Comparison of ENCODE assay signal across 13 cellular contexts in genomic region chrX:38811515-38812239, GRCh38. TPM values are rescaled to one million over a fixed set of nuclear protein-coding genes. Genes with fewer than 3 reads are reported as not detected.
DNase-seq lines count a peak whose midpoint lies in the region; ATAC-seq, FAIRE-seq and TF ChIP-seq lines count a peak whose summit lies in the region.
"Had no signal": no experiment of that assay in that cellular context is flagged by ENCODE, and none has a peak within 500 bp of the region (broad histone marks: within the 10 kb centered on the region; RNA-seq: fewer than 3 reads in every experiment).

No MANE protein-coding gene starts in this region.

- no peaks in the 10 kb centered on the region for H3K27me3 Mint-ChIP-seq in activated CD8-positive, alpha-beta T cell treated with anti-CD3 and anti-CD28 coated beads, Interleukin-2, amount 10 ng/mL, durations not matched to agents 7 days and 5 days (ENCODE audit: low read depth)
- H3K27me3 Mint-ChIP-seq in immature natural killer cell (ENCODE audit: low read depth in 3 of 3), result peaks cover 0 to 2% (median 0%) of the 10 kb centered on the region in 3 donors

- peaks cover 24% of the 10 kb centered on the region for H3K4me1 ChIP-seq in ACC112 (ENCODE audit: control insufficient read depth, insufficient read depth, low read length, unreplicated experiment)

- H3K27me3 ChIP-seq in ACC112 (ENCODE audit: insufficient read depth, low read length), result no peaks in the 10 kb centered on the region
- H3K27me3 ChIP-seq: hepatocyte had no signal

- DNase-seq in GM18507 (ENCODE audit: extremely low spot score, insufficient read length, low read depth), result no peak
- DNase-seq in activated CD8-positive, alpha-beta T cell treated with anti-CD3 and anti-CD28 coated beads, Interleukin-2, amount 10 ng/mL, durations not matched to agents 7 days and 5 days, result peak; percentile 31
- peak in 1 of 3 donors; percentile 18 for DNase-seq in immature natural killer cell
- DNase-seq in HEK293T (ENCODE audit: extremely low spot score), result no peak
- no peak for DNase-seq in NCI-H1694 treated with DMSO at 0.1 percent for 48 hours (lab: John Stamatoyannopoulos, UW)
- no peak for DNase-seq in hypothalamus (lab: John Stamatoyannopoulos, UW)
- no peak for DNase-seq in GM19240 (ENCODE audit: insufficient read length, low spot score)
- DNase-seq: activated effector memory CD4-positive, alpha-beta T cell treated with Interleukin-2 at 50 U/mL for 16 hours; NCI-H187; NK-92 treated with Interleukin-12 subunit alpha and Interleukin-12 subunit beta, amount 100 ng/mL, for 24 hours; T-helper 9 cell had no signal

- CTCF ChIA-PET in activated CD8-positive, alpha-beta T cell treated with anti-CD3 and anti-CD28 coated beads, Interleukin-2, amount 10 ng/mL, durations not matched to agents 7 days and 5 days (lab: Charles Lee), result no interaction called here
- CTCF ChIA-PET in HEK293T (lab: Yijun Ruan, JAX), result no interaction called here

- peaks cover 26% of the 10 kb centered on the region for H3K36me3 Mint-ChIP-seq in activated CD8-positive, alpha-beta T cell treated with anti-CD3 and anti-CD28 coated beads, Interleukin-2, amount 10 ng/mL, durations not matched to agents 7 days and 5 days (ENCODE audit: low read depth)
- no peaks in the 10 kb centered on the region for H3K36me3 Mint-ChIP-seq in immature natural killer cell

- peak; percentile 62 for ATAC-seq in activated CD8-positive, alpha-beta T cell treated with anti-CD3 and anti-CD28 coated beads, Interleukin-2, amount 10 ng/mL, durations not matched to agents 7 days and 5 days

- H2AFZ ChIP-seq in ACC112 (ENCODE audit: low read length, unreplicated experiment), result peak overlapping the region; percentile 39
- H2AFZ ChIP-seq: hepatocyte had no signal

- H3K27ac ChIP-seq in ACC112 (ENCODE audit: low read depth, low read length), result no peak overlapping the region
- H3K27ac ChIP-seq: hepatocyte had no signal

- peak overlapping the region; percentile 7; the same call in 1 of the 2 replicates for H3K4me3 ChIP-seq in ACC112 (ENCODE audit: low read depth, low read length)
- H3K4me3 ChIP-seq: hepatocyte had no signal

- no peaks in the 10 kb centered on the region for H3K9me3 Mint-ChIP-seq in activated CD8-positive, alpha-beta T cell treated with anti-CD3 and anti-CD28 coated beads, Interleukin-2, amount 10 ng/mL, durations not matched to agents 7 days and 5 days (ENCODE audit: insufficient read depth)
- H3K9me3 Mint-ChIP-seq in immature natural killer cell, result no peaks in the 10 kb centered on the region

- FAIRE-seq in GM18507 (lab: Jason Lieb, UNC), result peak; percentile 69

- peak overlapping the region; percentile 90 for H3K27ac Mint-ChIP-seq in activated CD8-positive, alpha-beta T cell treated with anti-CD3 and anti-CD28 coated beads, Interleukin-2, amount 10 ng/mL, durations not matched to agents 7 days and 5 days
- H3K27ac Mint-ChIP-seq in immature natural killer cell, result peak overlapping the region; percentile 28 to 75 (median 50)

- peaks cover 4% of the 10 kb centered on the region for H3K79me2 ChIP-seq in ACC112 (ENCODE audit: control insufficient read depth, insufficient read depth, low read length, unreplicated experiment)

- H3K4me3 Mint-ChIP-seq in activated CD8-positive, alpha-beta T cell treated with anti-CD3 and anti-CD28 coated beads, Interleukin-2, amount 10 ng/mL, durations not matched to agents 7 days and 5 days, result peak overlapping the region; percentile 35
- peak overlapping the region; percentile 5 to 63 (median 39) for H3K4me3 Mint-ChIP-seq in immature natural killer cell

- peaks cover 57% of the 10 kb centered on the region for H3K4me1 Mint-ChIP-seq in activated CD8-positive, alpha-beta T cell treated with anti-CD3 and anti-CD28 coated beads, Interleukin-2, amount 10 ng/mL, durations not matched to agents 7 days and 5 days (ENCODE audit: low read depth)
- H3K4me1 Mint-ChIP-seq in immature natural killer cell, result peaks cover 22 to 24% of the 10 kb centered on the region in 2 donors

- POLR2A ChIA-PET in activated CD8-positive, alpha-beta T cell treated with anti-CD3 and anti-CD28 coated beads, Interleukin-2, amount 10 ng/mL, durations not matched to agents 7 days and 5 days (lab: Charles Lee), result interaction anchor here (1.0 to 2.0 kb wide), 2 partner anchors 9 to 11 kb away, joined by 4 to 7 read pairs; partner anchors contain the start of gene MID1IP1
- POLR2A ChIA-PET in HEK293T (lab: Yijun Ruan, JAX), result no interaction called here

- no peaks in the 10 kb centered on the region for H3K36me3 ChIP-seq in ACC112 (ENCODE audit: insufficient read depth, low read length)

TF ChIP-seq in HEK293T, 16 proteins besides CTCF, POLR2A, EP300 and RAD21:
- TF ChIP-seq ZNF384 (IDR thresholded peaks at IDR 0.05), result no peak
- TF ChIP-seq FOXM1 (IDR thresholded peaks at IDR 0.05; ENCODE audit: borderline replicate concordance), result no peak
- TF ChIP-seq CTBP1 (IDR thresholded peaks at IDR 0.05; ENCODE audit: borderline replicate concordance), result no peak
- TF ChIP-seq ARNT (IDR thresholded peaks at IDR 0.05), result no peak
- TF ChIP-seq L3MBTL2 (conservative IDR thresholded peaks at IDR 0.05), result no peak
- TF ChIP-seq FOXK2 (IDR thresholded peaks at IDR 0.05), result no peak
- no peak for TF ChIP-seq ELF4 (IDR thresholded peaks at IDR 0.05)
TF ChIP-seq in HEK293T: peak in this region for 0.

RNA-seq across cellular contexts. Expression of gene MID1IP1, which starts 10.4 kb away (rescaled TPM):
- 10 to 100 TPM; 63.5 to 67.5 TPM for total RNA-seq in activated CD8-positive, alpha-beta T cell treated with anti-CD3 and anti-CD28 coated beads, Interleukin-2, amount 10 ng/mL, durations not matched to agents 7 days and 5 days
- polyA plus RNA-seq in immature natural killer cell, result 1 to 10 TPM; 5.7 to 9.7 (median 5.9) TPM
